Comparison of ENCODE assay signal across 1 cellular context in genomic region chr19:51507640-51508058, GRCh38.
TF ChIP-seq lines count a peak whose summit lies in the region.

No MANE protein-coding gene starts in this region.

TF ChIP-seq in K562, 482 proteins besides CTCF, POLR2A, EP300 and RAD21 (continued from another document and continues in another):
- TF ChIP-seq BCLAF1 (IDR thresholded peaks at IDR 0.05; ENCODE audit: borderline replicate concordance in 1 of 2, control insufficient read depth in 1 of 2, low read depth in 2 of 2, low read length in 1 of 2) (no peak), ATF4 (CRISPR knock-in tag; IDR thresholded peaks at IDR 0.05) (no peak), ZNF140 (CRISPR knock-in tag; IDR thresholded peaks at IDR 0.05) (no peak), KAT7 (CRISPR knock-in tag; IDR thresholded peaks at IDR 0.05; ENCODE audit: borderline replicate concordance) (no peak; the same call in 1 of the 2 replicates), CEBPG (CRISPR knock-in tag; IDR thresholded peaks at IDR 0.05) (peak; percentile 55), CEBPG (tag; conservative IDR thresholded peaks at IDR 0.05 in 1 of 2, IDR thresholded peaks at IDR 0.05 in 1 of 2) (peak in 1 of 2 experiments; percentile 66; a peak in 3 of 4 replicates), NFE2L1 (tag; IDR thresholded peaks at IDR 0.05; ENCODE audit: borderline replicate concordance, low read depth) (no peak), PTBP1 (IDR thresholded peaks at IDR 0.05; ENCODE audit: low read depth, low read length) (no peak), CUX1 (CRISPR knock-in tag; IDR thresholded peaks at IDR 0.05) (no peak), NR2C2 (CRISPR knock-in tag; IDR thresholded peaks at IDR 0.05) (0 out of 2 replicates have a peak, but pooled peaks have one; percentile 32), NR2C2 (tag; IDR thresholded peaks at IDR 0.05) (peak; percentile 90), ZBTB7A (IDR thresholded peaks at IDR 0.05; ENCODE audit: borderline replicate concordance, control insufficient read depth, low read depth, low read length) (no peak), MCM3 (IDR thresholded peaks at IDR 0.05) (no peak), ZSCAN29 (IDR thresholded peaks at IDR 0.05) (no peak), ZNF512 (tag; IDR thresholded peaks at IDR 0.05) (no peak), MNT (conservative IDR thresholded peaks at IDR 0.05) (peak in 1 of 2 experiments; percentile 50; a peak in 1 of 4 replicates), TRIM24 (IDR thresholded peaks at IDR 0.05) (no peak), ZFP36 (IDR thresholded peaks at IDR 0.05; ENCODE audit: low read depth, low read length, partially characterized antibody) (no peak), MLX (CRISPR knock-in tag; conservative IDR thresholded peaks at IDR 0.05) (no peak), FOXK1 (CRISPR knock-in tag; IDR thresholded peaks at IDR 0.05; ENCODE audit: borderline replicate concordance) (no peak), ZKSCAN1 (IDR thresholded peaks at IDR 0.05; ENCODE audit: low read depth, low read length) (no peak), SMARCA4 (IDR thresholded peaks at IDR 0.05) (no peak), SAFB (IDR thresholded peaks at IDR 0.05; ENCODE audit: borderline replicate concordance, low read depth, low read length) (no peak), TFAM (CRISPR knock-in tag; conservative IDR thresholded peaks at IDR 0.05) (no peak), CREM (IDR thresholded peaks at IDR 0.05; ENCODE audit: low read depth) (no peak), BRD9 (IDR thresholded peaks at IDR 0.05; ENCODE audit: low read depth, partially characterized antibody) (peak; percentile 30), ELK3 (CRISPR knock-in tag; IDR thresholded peaks at IDR 0.05) (no peak), SREBF2 (CRISPR knock-in tag; IDR thresholded peaks at IDR 0.05) (no peak), SAP30 (IDR thresholded peaks at IDR 0.05; ENCODE audit: borderline replicate concordance, insufficient read depth, low read depth, low read length, poor library complexity, severe bottlenecking) (no peak), NFATC3 (IDR thresholded peaks at IDR 0.05) (no peak), BRD4 (IDR thresholded peaks at IDR 0.05) (no peak), HMG20A (CRISPR knock-in tag; conservative IDR thresholded peaks at IDR 0.05) (no peak), ZNF41 (CRISPR knock-in tag; conservative IDR thresholded peaks at IDR 0.05) (no peak), TAF1 (IDR thresholded peaks at IDR 0.05; ENCODE audit: control insufficient read depth, extremely low read depth, insufficient read depth, low read length, severe bottlenecking) (no peak), BRCA1 (IDR thresholded peaks at IDR 0.05) (no peak), BRCA1 (CRISPR knock-in tag; IDR thresholded peaks at IDR 0.05) (no peak), NR1H2 (CRISPR knock-in tag; IDR thresholded peaks at IDR 0.05) (no peak), TARDBP (IDR thresholded peaks at IDR 0.05) (no peak), XRCC4 (IDR thresholded peaks at IDR 0.05; ENCODE audit: extremely low read depth, insufficient read depth, insufficient read length) (no peak), MTF1 (CRISPR knock-in tag; IDR thresholded peaks at IDR 0.05; ENCODE audit: borderline replicate concordance) (no peak), ZNF830 (CRISPR knock-in tag; IDR thresholded peaks at IDR 0.05) (no peak), PHF21A (IDR thresholded peaks at IDR 0.05; ENCODE audit: borderline replicate concordance, low read depth) (no peak), DPF2 (IDR thresholded peaks at IDR 0.05) (no peak), ZNF518B (CRISPR knock-in tag; IDR thresholded peaks at IDR 0.05) (no peak), MLLT1 (IDR thresholded peaks at IDR 0.05) (0 out of 4 replicates have a peak, but pooled peaks of 1 of the 2 experiments have one; percentile 12), DIDO1 (tag; IDR thresholded peaks at IDR 0.05; ENCODE audit: low read depth) (no peak), HMGN3 (IDR thresholded peaks at IDR 0.05; ENCODE audit: borderline replicate concordance, extremely low read depth, insufficient read length, low read depth, low read length) (no peak), FOXK2 (conservative IDR thresholded peaks at IDR 0.05 in 1 of 2, IDR thresholded peaks at IDR 0.05 in 1 of 2; ENCODE audit: low read depth in 2 of 2) (no peak)
